ENCODE assay signal across 9 cellular contexts in genomic region chr22:38572065-38572464, GRCh38. TPM values are rescaled to one million over a fixed set of nuclear protein-coding genes. Genes with fewer than 3 reads are reported as not detected.
DNase-seq lines count a peak whose midpoint lies in the region; ATAC-seq, FAIRE-seq and TF ChIP-seq lines count a peak whose summit lies in the region.
"Had no signal": no experiment of that assay in that cellular context is flagged by ENCODE, and none has a peak within 500 bp of the region (broad histone marks: within the 10 kb centered on the region; RNA-seq: fewer than 3 reads in every experiment).

No MANE protein-coding gene starts in this region.

- H3K4me3 ChIP-seq in heart left ventricle, result no peak overlapping the region
- no peak overlapping the region for H3K4me3 ChIP-seq in right cardiac atrium (ENCODE audit: low read length)
- H3K4me3 ChIP-seq in retinal pigment epithelial cell (ENCODE audit: low read length), result no peak overlapping the region

- no peaks in the 10 kb centered on the region for H3K36me3 Mint-ChIP-seq in activated CD8-positive, alpha-beta T cell treated with anti-CD3 and anti-CD28 coated beads for 36 hours (ENCODE audit: low read depth)
- no peaks in the 10 kb centered on the region for H3K36me3 Mint-ChIP-seq in T-helper 17 cell (ENCODE audit: low read depth)

- H3K9me3 ChIP-seq in heart left ventricle (no peaks in the 10 kb centered on the region), right cardiac atrium (ENCODE audit: control insufficient read depth, low read length) (no peaks in the 10 kb centered on the region), T-helper 17 cell (ENCODE audit: control insufficient read depth, low read length, poor library complexity, severe bottlenecking) (no peaks in the 10 kb centered on the region)

- H3K27me3 ChIP-seq in heart left ventricle, result peaks cover 0 to 5% (median 0%) of the 10 kb centered on the region in 9 donors
- H3K27me3 ChIP-seq in right cardiac atrium (ENCODE audit: control insufficient read depth, insufficient read depth), result no peaks in the 10 kb centered on the region

- FAIRE-seq in frontal cortex (lab: Jason Lieb, UNC), result peak; percentile 93

- H3K4me3 Mint-ChIP-seq in activated CD8-positive, alpha-beta T cell treated with anti-CD3 and anti-CD28 coated beads for 36 hours, result no peak overlapping the region
- no peak overlapping the region for H3K4me3 Mint-ChIP-seq in T-helper 17 cell

- ATAC-seq in heart left ventricle, result no peak
- no peak for ATAC-seq in right cardiac atrium
- ATAC-seq in activated CD8-positive, alpha-beta T cell treated with anti-CD3 and anti-CD28 coated beads for 36 hours, result no peak
- no peak for ATAC-seq in T-helper 17 cell

- CTCF ChIA-PET in activated CD8-positive, alpha-beta T cell treated with anti-CD3 and anti-CD28 coated beads for 36 hours (lab: Charles Lee), result interaction anchor here (0.6 to 2.3 kb wide), 26 partner anchors 9 to 520 kb away, joined by 3 to 18 read pairs (median 4); partner anchors contain the start of gene KDELR3

- H3K36me3 ChIP-seq in heart left ventricle, result no peaks in the 10 kb centered on the region

- TF ChIP-seq CTCF in heart left ventricle (IDR thresholded peaks at IDR 0.05) (peak in 11 of 12 donors; percentile 30 to 72 (median 51)), retinal pigment epithelial cell (conservative IDR thresholded peaks at IDR 0.05; ENCODE audit: low read depth, low read length) (peak; percentile 57)
- peak; percentile 84 for TF ChIP-seq CTCF in activated CD8-positive, alpha-beta T cell treated with anti-CD3 and anti-CD28 coated beads for 36 hours (IDR thresholded peaks at IDR 0.05)

- WGBS in heart left ventricle, 4 donors, result 2 to 4% (median 2%) methylated on average over 3 of the region's 3 CpGs
- 2% methylated on average over 3 of the region's 3 CpGs for WGBS in right cardiac atrium

- H3K4me1 ChIP-seq in heart left ventricle (peaks cover 0 to 34% (median 15%) of the 10 kb centered on the region in 12 donors), right cardiac atrium (ENCODE audit: control insufficient read depth, insufficient read depth, low read length) (no peaks in the 10 kb centered on the region)

- POLR2A ChIA-PET in activated CD8-positive, alpha-beta T cell treated with anti-CD3 and anti-CD28 coated beads for 36 hours (lab: Charles Lee), result no interaction called here

- no peak overlapping the region for H3K27ac ChIP-seq in heart left ventricle
- H3K27ac ChIP-seq in right cardiac atrium (ENCODE audit: low read length), result no peak overlapping the region

- DNase-seq in heart left ventricle (peak in 1 of 5 donors; percentile 32), right cardiac atrium (no peak), NCI-H1694 (lab: John Stamatoyannopoulos, UW) (peak; percentile 15), frontal cortex (ENCODE audit: low spot score in 2 of 2) (peak in 1 of 2 donors; percentile 46), retinal pigment epithelial cell (ENCODE audit: low read depth) (no peak), T-helper 17 cell (no peak), DMS79 (lab: John Stamatoyannopoulos, UW) (no peak)
- DNase-seq in activated CD8-positive, alpha-beta T cell treated with anti-CD3 and anti-CD28 coated beads for 36 hours, result peak; percentile 61

- no peaks in the 10 kb centered on the region for H3K27me3 Mint-ChIP-seq in activated CD8-positive, alpha-beta T cell treated with anti-CD3 and anti-CD28 coated beads for 36 hours
- H3K27me3 Mint-ChIP-seq in T-helper 17 cell, result no peaks in the 10 kb centered on the region
- H3K27me3 Mint-ChIP-seq: stimulated activated naive CD8-positive, alpha-beta T cell treated with anti-CD3 and anti-CD28 coated beads, Interleukin-15, Interleukin-2, amounts not matched to agents 100 ng/mL and 50 ng/mL, for 24 hours had no signal

- TF ChIP-seq POLR2A in heart left ventricle (IDR thresholded peaks at IDR 0.05), result no peak

- intact Hi-C loops in heart left ventricle (cut with DNase I) (loop anchor here in 9 of 10 donors (2.0 to 10.0 kb wide), 8 partner anchors 157 to 520 kb away; partner anchors contain the start of gene PICK1 (in 2 of the 9)), right cardiac atrium (cut with DNase I) (loop anchor here in 2 of 4 donors (5.0 to 10.0 kb wide), 5 partner anchors 65 to 520 kb away; partner anchors contain the start of gene DDX17 (in 1 of the 2))
- intact Hi-C loops in activated CD8-positive, alpha-beta T cell treated with anti-CD3 and anti-CD28 coated beads for 36 hours (cut with micrococcal nuclease), result loop anchor here (5.0 kb wide), 1 partner anchor 65 kb away; the partner anchor contains the start of gene DDX17

- H3K9me3 Mint-ChIP-seq in activated CD8-positive, alpha-beta T cell treated with anti-CD3 and anti-CD28 coated beads for 36 hours, result no peaks in the 10 kb centered on the region
- H3K9me3 Mint-ChIP-seq: stimulated activated naive CD8-positive, alpha-beta T cell treated with anti-CD3 and anti-CD28 coated beads, Interleukin-15, Interleukin-2, amounts not matched to agents 100 ng/mL and 50 ng/mL, for 24 hours had no signal

- no peak overlapping the region for H3K27ac Mint-ChIP-seq in activated CD8-positive, alpha-beta T cell treated with anti-CD3 and anti-CD28 coated beads for 36 hours
- H3K27ac Mint-ChIP-seq in T-helper 17 cell, result no peak overlapping the region
- H3K27ac Mint-ChIP-seq: stimulated activated naive CD8-positive, alpha-beta T cell treated with anti-CD3 and anti-CD28 coated beads, Interleukin-15, Interleukin-2, amounts not matched to agents 100 ng/mL and 50 ng/mL, for 24 hours had no signal

- H3K4me1 Mint-ChIP-seq in activated CD8-positive, alpha-beta T cell treated with anti-CD3 and anti-CD28 coated beads for 36 hours (ENCODE audit: low read depth), result peaks cover 13% of the 10 kb centered on the region
- H3K4me1 Mint-ChIP-seq in T-helper 17 cell, result peaks cover 10% of the 10 kb centered on the region

RNA-seq across cellular contexts. Expression of gene DMC1, which starts 2.1 kb away (rescaled TPM):
- total RNA-seq in heart left ventricle (1 to 10 TPM in 5 of 9 donors, under 1 TPM in 4; 0.16 to 2.4 (median 1.1) TPM), right cardiac atrium (1 to 10 TPM in 3 of 4 donors, under 1 TPM in 1; 0.83 to 3.2 (median 1.9) TPM), frontal cortex (4.5 TPM), T-helper 17 cell (not detected)
- polyA plus RNA-seq in heart left ventricle (under 1 TPM; 0.12 to 0.27 TPM), right cardiac atrium (6.5 TPM)
- total RNA-seq in activated CD8-positive, alpha-beta T cell treated with anti-CD3 and anti-CD28 coated beads for 36 hours, result 10 to 100 TPM; 14.2 to 15.1 TPM

Comparison
In these comparisons a context has a peak if more than half of its experiments do, and no peak if none do; other contexts are left out.
1. DNase-seq: peak in NCI-H1694 (single experiment) and activated CD8-positive, alpha-beta T cell treated with anti-CD3 and anti-CD28 coated beads for 36 hours (single experiment); none in right cardiac atrium (0 of 3), retinal pigment epithelial cell (single experiment), T-helper 17 cell (0 of 3) and DMS79 (single experiment).
2. Peak in every context shown above with its lines, with median percentiles within 50 percentile points of each other: CTCF ChIP-seq.